In the genomic region with DNA sequence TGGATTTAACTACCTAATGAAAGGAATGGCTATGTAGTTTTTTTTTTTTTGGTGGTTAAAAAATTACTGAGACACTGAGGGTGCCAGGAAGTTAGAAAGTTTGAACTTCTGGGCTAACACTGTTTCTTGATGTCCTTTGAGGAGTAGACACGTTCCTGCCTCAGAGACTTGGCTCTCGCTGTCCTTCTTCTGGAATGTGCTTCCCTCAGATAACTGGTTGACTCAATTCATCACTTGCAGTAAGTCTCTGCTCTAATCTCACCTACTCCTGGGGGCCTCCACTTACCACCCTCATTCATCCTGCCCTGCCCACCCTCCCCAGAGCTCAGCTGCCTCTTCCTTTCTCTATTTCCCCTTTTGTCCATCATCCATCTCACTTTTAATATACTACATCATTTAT, we compare ENCODE assay signal across 28 cellular contexts.
"Had no signal": no experiment of that assay in that cellular context is flagged by ENCODE, and none has a peak within 500 bp of the region (broad histone marks: within the 10 kb centered on the region; RNA-seq: fewer than 3 reads in every experiment).

No MANE protein-coding gene starts in this region.

- DNase-seq: natural killer cell; occipital lobe; ovary; posterior cingulate gyrus; psoas muscle; right cardiac atrium; spleen; stimulated activated CD4-positive, alpha-beta T cell treated with anti-CD3 and anti-CD28 coated beads, Interleukin-12 subunit alpha, Interleukin-12 subunit beta, amount 100 ng/mL, for 4 hours; stimulated activated CD4-positive, alpha-beta T cell treated with anti-CD3 and anti-CD28 coated beads, Interleukin-1b, Interleukin-23, amount 100 ng/mL, for 48 hours; stimulated activated CD4-positive, alpha-beta T cell treated with anti-CD3 and anti-CD28 coated beads, Interleukin-4, amount 100 ng/mL, for 1 hour; stimulated activated CD4-positive, alpha-beta T cell treated with anti-CD3 and anti-CD28 coated beads, Interleukin-4, amount 100 ng/mL, for 4 hours; stimulated activated CD8-positive, alpha-beta memory T cell treated with anti-CD3 and anti-CD28 coated beads, Interleukin-4, amount 100 ng/mL, for 48 hours; stimulated activated naive CD4-positive, alpha-beta T cell; stimulated activated naive CD8-positive, alpha-beta T cell treated with anti-CD3 and anti-CD28 coated beads, Interleukin-15, amount 100 ng/mL, for 72 hours; stimulated activated naive CD8-positive, alpha-beta T cell treated with anti-CD3 and anti-CD28 coated beads, Interleukin-15, Interleukin-2, amounts not matched to agents 100 U/mL and 50 U/mL, for 24 hours; substantia nigra; testis; tibial artery; transverse colon; upper lobe of right lung; uterus had no signal

- ATAC-seq: natural killer cell; psoas muscle; right cardiac atrium; sciatic nerve; stimulated activated memory B cell treated with anti-CD40 and anti-IgM and Interleukin-4, amounts not matched to agents 10 μg/mL and 1 μg/mL and 100 μg/mL, for 72 hours; stimulated activated naive CD8-positive, alpha-beta T cell treated with anti-CD3 and anti-CD28 coated beads, Interleukin-15, amount 100 ng/mL, for 72 hours; stimulated activated naive CD8-positive, alpha-beta T cell treated with anti-CD3 and anti-CD28 coated beads, Interleukin-15, Interleukin-2, amounts not matched to agents 100 U/mL and 50 U/mL, for 24 hours; upper lobe of right lung had no signal

- H3K36me3 ChIP-seq: neural progenitor cell, ovary, spleen, suprapubic skin, tibial artery, transverse colon, upper lobe of right lung, uterus had no signal

- H3K9ac ChIP-seq: neural progenitor cell, parathyroid adenoma had no signal

- H3K4me2 ChIP-seq: neural progenitor cell, smooth muscle cell had no signal

- H3K4me3 ChIP-seq: neural progenitor cell, ovary, psoas muscle, skin epidermis, smooth muscle cell, spleen, suprapubic skin, testis, tibial artery, transverse colon, upper lobe of right lung, uterus had no signal

- H3K27me3 ChIP-seq: neural progenitor cell, ovary, spleen, suprapubic skin, testis, tibial artery, transverse colon, upper lobe of right lung, uterus had no signal

- H3K79me2 ChIP-seq: parathyroid adenoma had no signal

- H3K27ac ChIP-seq: neural progenitor cell, ovary, parathyroid adenoma, psoas muscle, skin epidermis, spleen, suprapubic skin, testis, tibial artery, transverse colon, upper lobe of right lung, uterus had no signal

- H3K4me1 ChIP-seq: parathyroid adenoma, psoas muscle, spleen, suprapubic skin, testis, tibial artery, transverse colon, upper lobe of right lung, uterus had no signal
